11 cellular contexts compared by ENCODE assay signal in the genomic region with DNA sequence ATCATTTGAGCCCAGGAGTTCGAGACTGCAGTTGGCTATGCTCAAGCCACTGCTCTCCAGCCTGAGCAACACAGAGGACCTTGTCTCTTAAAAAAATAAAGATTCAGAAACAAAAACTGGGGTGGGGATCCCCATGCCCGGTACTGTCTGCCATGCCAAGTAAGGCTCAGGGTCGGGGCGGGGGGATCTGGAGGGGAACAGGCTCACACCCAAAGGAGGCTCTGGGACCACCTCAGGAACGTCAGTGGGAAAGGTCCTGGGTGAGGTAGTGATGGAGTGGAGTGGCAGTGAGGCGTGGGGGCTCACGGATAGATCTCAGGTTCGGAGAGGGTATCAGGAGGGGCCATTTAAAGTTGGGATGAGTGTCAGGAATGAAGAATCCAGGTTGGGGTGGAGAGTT. TPM values are rescaled to one million over a fixed set of nuclear protein-coding genes. Genes with fewer than 3 reads are reported as not detected.
DNase-seq lines count a peak whose midpoint lies in the region; ATAC-seq and TF ChIP-seq lines count a peak whose summit lies in the region.
"Had no signal": no experiment of that assay in that cellular context is flagged by ENCODE, and none has a peak within 500 bp of the region (broad histone marks: within the 10 kb centered on the region; RNA-seq: fewer than 3 reads in every experiment).

No MANE protein-coding gene starts in this region.

- H3K27me3 ChIP-seq in CD8-positive, alpha-beta memory T cell (ENCODE audit: insufficient read depth, low read length, poor library complexity, severe bottlenecking): no peaks in the 10 kb centered on the region
- no peaks in the 10 kb centered on the region for H3K27me3 ChIP-seq in gastrocnemius medialis
- H3K27me3 ChIP-seq in Karpas-422 (ENCODE audit: low read length): no peaks in the 10 kb centered on the region
- H3K27me3 ChIP-seq: body of pancreas had no signal

- H3K27me3 Mint-ChIP-seq in CD8-positive, alpha-beta memory T cell: peaks cover 0 to 3% of the 10 kb centered on the region in 2 donors

- H3K27ac ChIP-seq in CD8-positive, alpha-beta memory T cell (ENCODE audit: low read depth, low read length): peak overlapping the region; percentile 79
- H3K27ac ChIP-seq in RWPE1 (peak overlapping the region; percentile 96), gastrocnemius medialis (peak overlapping the region; percentile 63 to 81 (median 72)), Karpas-422 (ENCODE audit: low read length) (no peak overlapping the region)

- no peaks in the 10 kb centered on the region for H4K20me1 ChIP-seq in Karpas-422 (ENCODE audit: insufficient read depth, low read depth, low read length)

- no peaks in the 10 kb centered on the region for H3K9me2 ChIP-seq in Karpas-422 (replicated peaks; ENCODE audit: insufficient read depth, low read length)

- in situ Hi-C loops in gastrocnemius medialis (cut with MboI; ENCODE audit: low sequenced_read_pairs in 4 of 4): loop anchor here in 1 of 4 donors (25.0 kb wide), 1 partner anchor 441 kb away; a partner anchor contains a TSS

- H3K9me3 Mint-ChIP-seq in CD8-positive, alpha-beta memory T cell: no peaks in the 10 kb centered on the region

- no peak for DNase-seq in CD8-positive, alpha-beta memory T cell
- DNase-seq in RWPE1 (ENCODE audit: low spot score) (no peak), fibroblast of mammary gland (ENCODE audit: low read depth) (no peak), gastrocnemius medialis (no peak), Karpas-422 (no peak), NCI-H345 (lab: John Stamatoyannopoulos, UW) (no peak), NCI-H1417 (lab: John Stamatoyannopoulos, UW) (no peak)
- DNase-seq: NCI-H526 treated with DMSO at 0.1 percent for 48 hours had no signal

- CTCF ChIA-PET in CD8-positive, alpha-beta memory T cell (lab: Charles Lee): interaction anchor here (1.2 to 5.4 kb wide), 5 partner anchors 11 to 25 kb away, joined by 3 to 68 read pairs (median 18); a partner anchor contains a TSS
- CTCF ChIA-PET in RWPE1 (lab: Yijun Ruan, JAX): interaction anchor here (0.5 to 1.6 kb wide), 2 partner anchors 21 to 1098 kb away, joined by 3 to 4 read pairs; no protein-coding TSS in a partner anchor

- H3K36me3 Mint-ChIP-seq in CD8-positive, alpha-beta memory T cell: peaks cover 13 to 37% (median 16%) of the 10 kb centered on the region in 3 donors

- no peaks in the 10 kb centered on the region for H3K79me2 ChIP-seq in Karpas-422 (ENCODE audit: low read length)

- TF ChIP-seq POLR2A in gastrocnemius medialis (IDR thresholded peaks at IDR 0.05): no peak

- peaks cover 63% of the 10 kb centered on the region for H3K4me1 ChIP-seq in CD8-positive, alpha-beta memory T cell (ENCODE audit: insufficient read depth, low read length)
- peaks cover 30 to 64% of the 10 kb centered on the region in 2 donors for H3K4me1 ChIP-seq in gastrocnemius medialis
- H3K4me1 ChIP-seq in Karpas-422 (ENCODE audit: low read length): peaks cover 14% of the 10 kb centered on the region

- no peak overlapping the region for H3K9ac ChIP-seq in Karpas-422 (ENCODE audit: low read length)

- peak overlapping the region in 6 of 7 donors; percentile 8 to 100 (median 97) for H3K4me3 Mint-ChIP-seq in CD8-positive, alpha-beta memory T cell

- peak overlapping the region; percentile 78 to 99 (median 97) for H3K27ac Mint-ChIP-seq in CD8-positive, alpha-beta memory T cell

- POLR2A ChIA-PET in CD8-positive, alpha-beta memory T cell (lab: Charles Lee): interaction anchor here (1.1 to 5.4 kb wide), 3 partner anchors 12 to 229 kb away, joined by 3 to 121 read pairs (median 4); a partner anchor contains a TSS
- POLR2A ChIA-PET in RWPE1 (lab: Yijun Ruan, JAX; ENCODE audit: low non-redundant PET): interaction anchor here (1.6 kb wide), 1 partner anchor 16 kb away, joined by 4 read pairs; no protein-coding TSS in a partner anchor

- no peak overlapping the region for H2AFZ ChIP-seq in Karpas-422 (ENCODE audit: low read length)

- peaks cover 11% of the 10 kb centered on the region for H3K36me3 ChIP-seq in CD8-positive, alpha-beta memory T cell (ENCODE audit: insufficient read depth, low read length)
- H3K36me3 ChIP-seq in gastrocnemius medialis (no peaks in the 10 kb centered on the region), Karpas-422 (ENCODE audit: insufficient read depth, low read length) (no peaks in the 10 kb centered on the region)

- peaks cover 49 to 60% (median 54%) of the 10 kb centered on the region in 3 donors for H3K4me1 Mint-ChIP-seq in CD8-positive, alpha-beta memory T cell

- no peak for TF ChIP-seq CTCF in RWPE1 (conservative IDR thresholded peaks at IDR 0.05; ENCODE audit: low read depth)
- no peak for TF ChIP-seq CTCF in fibroblast of mammary gland (conservative IDR thresholded peaks at IDR 0.05; ENCODE audit: control insufficient read depth, insufficient read depth, low read depth, low read length)
- TF ChIP-seq CTCF in gastrocnemius medialis (IDR thresholded peaks at IDR 0.05 in 4 of 5, conservative IDR thresholded peaks at IDR 0.05 in 1 of 5): no peak

- ATAC-seq in gastrocnemius medialis (no peak), GM21360 (IDR thresholded peaks at IDR 0.05; ENCODE audit: unreplicated experiment) (no peak)
- ATAC-seq: body of pancreas had no signal

- H3K4me2 ChIP-seq in Karpas-422 (ENCODE audit: low read depth, low read length, poor library complexity, severe bottlenecking): no peak overlapping the region

- intact Hi-C loops in gastrocnemius medialis (cut with DNase I; ENCODE audit: low total_unique reads): no loop called here

- H3K4me3 ChIP-seq in CD8-positive, alpha-beta memory T cell (ENCODE audit: low read length): no peak overlapping the region
- H3K4me3 ChIP-seq in fibroblast of mammary gland (ENCODE audit: control insufficient read depth, low read depth, low read length) (peak overlapping the region; percentile 73), gastrocnemius medialis (peak overlapping the region in 1 of 4 donors; percentile 48), Karpas-422 (ENCODE audit: low read length) (no peak overlapping the region)
- H3K4me3 ChIP-seq: body of pancreas had no signal

- no peaks in the 10 kb centered on the region for H3K9me3 ChIP-seq in CD8-positive, alpha-beta memory T cell (ENCODE audit: low read length)
- H3K9me3 ChIP-seq in gastrocnemius medialis (no peaks in the 10 kb centered on the region), Karpas-422 (ENCODE audit: low read length) (no peaks in the 10 kb centered on the region)
- H3K9me3 ChIP-seq: body of pancreas had no signal

RNA-seq across cellular contexts. Expression of a gene that starts 0.8 kb away (rescaled TPM):
- 100 to 1,000 TPM; 125 to 132 TPM for total RNA-seq in CD8-positive, alpha-beta memory T cell
- polyA plus RNA-seq in CD8-positive, alpha-beta memory T cell: 2,575 TPM
- total RNA-seq in gastrocnemius medialis: 100 to 1,000 TPM in 3 of 4 donors, 10 to 100 TPM in 1; 76.8 to 377 (median 144) TPM
- total RNA-seq in Karpas-422 (2014; rRNA removed; shearing (Covaris generic); ENCODE audit: low replicate concordance): 1.2 TPM in 1 of 2 replicates, not detected in the other
- polyA plus RNA-seq: neural cell had no signal

RNA-seq across cellular contexts. Expression of a gene that starts 2.7 kb away (rescaled TPM):
- total RNA-seq in CD8-positive, alpha-beta memory T cell: not detected
- polyA plus RNA-seq in CD8-positive, alpha-beta memory T cell: not detected
- total RNA-seq in gastrocnemius medialis: 1 to 10 TPM in 1 of 4 donors, under 1 TPM in 1, not detected in 2; 0.88 to 1.6 TPM
- total RNA-seq in Karpas-422 (2014; rRNA removed; shearing (Covaris generic); ENCODE audit: low replicate concordance): not detected in 2 replicates
- total RNA-seq: body of pancreas had no signal
- polyA plus RNA-seq: neural cell had no signal

RNA-seq across cellular contexts. Expression of a gene that starts 5.6 kb away (rescaled TPM):
- total RNA-seq in CD8-positive, alpha-beta memory T cell: 1 to 10 TPM in 1 of 2 experiments, under 1 TPM in 1; 0.61 to 1.5 TPM
- 1.6 TPM for polyA plus RNA-seq in CD8-positive, alpha-beta memory T cell
- not detected for total RNA-seq in gastrocnemius medialis
- total RNA-seq in Karpas-422 (2014; rRNA removed; shearing (Covaris generic); ENCODE audit: low replicate concordance): not detected in 2 replicates
- total RNA-seq: body of pancreas had no signal
- polyA plus RNA-seq: neural cell had no signal

RNA-seq across cellular contexts. Expression of a gene that starts 10.6 kb away (rescaled TPM):
- total RNA-seq in CD8-positive, alpha-beta memory T cell: 100 to 1,000 TPM; 244 to 254 TPM
- 892 TPM for polyA plus RNA-seq in CD8-positive, alpha-beta memory T cell
- 100 to 1,000 TPM; 153 to 361 (median 224) TPM for total RNA-seq in gastrocnemius medialis
- total RNA-seq in Karpas-422 (2014; rRNA removed; shearing (Covaris generic); ENCODE audit: low replicate concordance): 26.8 and 43.3 TPM in 2 replicates
- polyA plus RNA-seq: neural cell had no signal

RNA-seq across cellular contexts. Expression of a gene that starts 19.3 kb away (rescaled TPM):
- 1 to 10 TPM in 1 of 2 experiments, under 1 TPM in 1; 0.81 to 1.1 TPM for total RNA-seq in CD8-positive, alpha-beta memory T cell
- 0.72 TPM for polyA plus RNA-seq in CD8-positive, alpha-beta memory T cell
- 10 to 100 TPM in 1 of 4 donors, not detected in 3; 14.7 TPM for total RNA-seq in gastrocnemius medialis
- total RNA-seq in Karpas-422 (2014; rRNA removed; shearing (Covaris generic); ENCODE audit: low replicate concordance): not detected in 2 replicates
- total RNA-seq: body of pancreas had no signal
- polyA plus RNA-seq: neural cell had no signal

Comparison
In these comparisons a context has a peak if more than half of its experiments do, and no peak if none do; other contexts are left out.
1. RNA of a gene that starts 0.8 kb away (total RNA-seq): 76.8 to 377 TPM in gastrocnemius medialis and 125 to 132 TPM in CD8-positive, alpha-beta memory T cell; 1.2 TPM in Karpas-422; every median in the first group is over 10 times any median in the second.